ENCODE assay signal across 8 cellular contexts in the genomic region with DNA sequence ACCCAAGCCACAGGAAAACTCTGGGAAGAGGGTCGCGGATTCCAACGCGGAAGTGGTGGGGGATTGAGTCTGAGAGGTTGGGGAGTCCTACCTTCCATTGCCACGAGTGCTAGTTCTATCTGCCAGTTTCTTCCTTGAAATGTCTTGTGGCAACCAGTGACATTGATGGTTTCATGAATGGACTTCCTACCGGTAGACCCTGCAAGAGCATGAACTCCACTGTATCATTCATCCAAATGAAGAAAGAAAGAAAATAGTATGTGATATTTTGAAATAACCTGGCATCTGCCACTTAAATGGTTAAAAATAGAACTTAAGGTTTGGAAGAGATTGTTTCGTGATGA. TPM values are rescaled to one million over a fixed set of nuclear protein-coding genes. Genes with fewer than 3 reads are reported as not detected.
DNase-seq lines count a peak whose midpoint lies in the region; ATAC-seq and TF ChIP-seq lines count a peak whose summit lies in the region.

No MANE protein-coding gene starts in this region.

- H3K4me2 ChIP-seq in OCI-LY7 (ENCODE audit: low read length) = peak overlapping the region; percentile 86
- H3K4me2 ChIP-seq in neural progenitor cell = peak overlapping the region; percentile 97

- peak overlapping the region; percentile 47 for H3K9ac ChIP-seq in neural progenitor cell

- no peaks in the 10 kb centered on the region for H3K36me3 ChIP-seq in OCI-LY7 (ENCODE audit: insufficient read depth, low read length)
- H3K36me3 ChIP-seq in neural progenitor cell = no peaks in the 10 kb centered on the region

- H3K4me3 Mint-ChIP-seq in activated naive CD4-positive, alpha-beta T cell treated with anti-CD3 and anti-CD28 coated beads, Interleukin-2, amount 50 U/mL, for 24 hours = no peak overlapping the region
- no peak overlapping the region for H3K4me3 Mint-ChIP-seq in activated naive CD4-positive, alpha-beta T cell treated with anti-CD3 and anti-CD28 coated beads, Interleukin-2, amount 10 ng/mL, durations not matched to agents 7 days and 5 days
- H3K4me3 Mint-ChIP-seq in neural progenitor cell (no peak overlapping the region), CD14-positive monocyte (no peak overlapping the region)

- no peaks in the 10 kb centered on the region for H3K9me3 ChIP-seq in OCI-LY7 (ENCODE audit: low read length)
- no peaks in the 10 kb centered on the region for H3K9me3 ChIP-seq in neural progenitor cell (ENCODE audit: low read depth)

- BruUV-seq in OCI-LY7 (replicated peaks; lab: Mats Ljungman, UMichigan) = no TSS peak

- peak overlapping the region; percentile 82 for H3K4me3 ChIP-seq in OCI-LY7 (ENCODE audit: low read depth, low read length, poor library complexity, severe bottlenecking)
- peak overlapping the region; percentile 98 for H3K4me3 ChIP-seq in epithelial cell of esophagus (ENCODE audit: low read length)
- H3K4me3 ChIP-seq in neural progenitor cell = peak overlapping the region; percentile 82

- H3K9me3 Mint-ChIP-seq in activated naive CD4-positive, alpha-beta T cell treated with anti-CD3 and anti-CD28 coated beads, Interleukin-2, amount 50 U/mL, for 24 hours = no peaks in the 10 kb centered on the region
- H3K9me3 Mint-ChIP-seq in activated naive CD4-positive, alpha-beta T cell treated with anti-CD3 and anti-CD28 coated beads, Interleukin-2, amount 10 ng/mL, durations not matched to agents 7 days and 5 days = no peaks in the 10 kb centered on the region
- no peaks in the 10 kb centered on the region for H3K9me3 Mint-ChIP-seq in neural progenitor cell
- peaks cover 0 to 2% (median 0%) of the 10 kb centered on the region in 7 donors for H3K9me3 Mint-ChIP-seq in CD14-positive monocyte

- H3K27ac Mint-ChIP-seq in activated naive CD4-positive, alpha-beta T cell treated with anti-CD3 and anti-CD28 coated beads, Interleukin-2, amount 50 U/mL, for 24 hours = peak overlapping the region; percentile 66
- no peak overlapping the region for H3K27ac Mint-ChIP-seq in activated naive CD4-positive, alpha-beta T cell treated with anti-CD3 and anti-CD28 coated beads, Interleukin-2, amount 10 ng/mL, durations not matched to agents 7 days and 5 days
- no peak overlapping the region for H3K27ac Mint-ChIP-seq in neural progenitor cell
- peak overlapping the region in 1 of 7 donors; percentile 68 for H3K27ac Mint-ChIP-seq in CD14-positive monocyte

- H3K79me2 ChIP-seq in OCI-LY7 (ENCODE audit: insufficient read depth, low read depth, low read length) (peaks cover 29% of the 10 kb centered on the region; the same call in 1 of the 2 replicates), neural progenitor cell (ENCODE audit: low read depth) (no peaks in the 10 kb centered on the region)

- no peak for DNase-seq in activated naive CD4-positive, alpha-beta T cell treated with anti-CD3 and anti-CD28 coated beads, Interleukin-2, amount 10 ng/mL, durations not matched to agents 7 days and 5 days
- DNase-seq in OCI-LY7 (ENCODE audit: low spot score) (peak; percentile 61), epithelial cell of esophagus (ENCODE audit: low read depth) (no peak), neural progenitor cell (ENCODE audit: low spot score) (no peak), CD14-positive monocyte (ENCODE audit: low spot score) (no peak), globus pallidus (ENCODE audit: low spot score) (no peak)

- H3K27ac ChIP-seq in OCI-LY7 (ENCODE audit: low read depth, low read length, poor library complexity, severe bottlenecking) (no peak overlapping the region), neural progenitor cell (no peak overlapping the region)

- H3K4me1 ChIP-seq in OCI-LY7 (ENCODE audit: insufficient read depth, low read length, poor library complexity, severe bottlenecking) (peaks cover 17% of the 10 kb centered on the region), neural progenitor cell (no peaks in the 10 kb centered on the region)

- H3K9me2 ChIP-seq in OCI-LY7 (ENCODE audit: insufficient read depth, low read length) = no peaks in the 10 kb centered on the region

- H3F3A ChIP-seq in neural progenitor cell (ENCODE audit: low read depth) = peaks cover 12% of the 10 kb centered on the region

- no peak for TF ChIP-seq CTCF in OCI-LY7 (conservative IDR thresholded peaks at IDR 0.05; ENCODE audit: low read length)
- no peak for TF ChIP-seq CTCF in epithelial cell of esophagus (IDR thresholded peaks at IDR 0.05; ENCODE audit: insufficient read depth, low read depth, low read length, missing control alignments)
- no peak for TF ChIP-seq CTCF in neural progenitor cell (IDR thresholded peaks at IDR 0.05)
- TF ChIP-seq CTCF in CD14-positive monocyte (IDR thresholded peaks at IDR 0.05) = no peak

- POLR2A ChIA-PET in OCI-LY7 (lab: Charles Lee) = interaction anchor here (0.9 to 1.4 kb wide), 3 partner anchors 19 to 49 kb away, joined by 3 to 5 read pairs (median 3); no protein-coding TSS in a partner anchor

- intact Hi-C loops in OCI-LY7 (cut with micrococcal nuclease; ENCODE audit: unreplicated experiment) = loop anchor here (1.0 to 5.0 kb wide), 2 partner anchors 904 to 1341 kb away; partner anchors contain the start of genes MMAA and OTUD4
- intact Hi-C loops in CD14-positive monocyte (cut with micrococcal nuclease) = loop anchor here in 1 of 2 donors (5.0 kb wide), 1 partner anchor 346 kb away; the partner anchor contains the start of gene LSM6

- peak overlapping the region; percentile 94 for H2AFZ ChIP-seq in OCI-LY7 (ENCODE audit: low read length)
- peak overlapping the region; percentile 100 for H2AFZ ChIP-seq in neural progenitor cell (replicated peaks)

- H3K4me1 Mint-ChIP-seq in activated naive CD4-positive, alpha-beta T cell treated with anti-CD3 and anti-CD28 coated beads, Interleukin-2, amount 50 U/mL, for 24 hours = peaks cover 30% of the 10 kb centered on the region
- H3K4me1 Mint-ChIP-seq in activated naive CD4-positive, alpha-beta T cell treated with anti-CD3 and anti-CD28 coated beads, Interleukin-2, amount 10 ng/mL, durations not matched to agents 7 days and 5 days = peaks cover 20% of the 10 kb centered on the region
- peaks cover 5% of the 10 kb centered on the region for H3K4me1 Mint-ChIP-seq in neural progenitor cell
- H3K4me1 Mint-ChIP-seq in CD14-positive monocyte = peaks cover 13% of the 10 kb centered on the region

- peaks cover 35% of the 10 kb centered on the region for H3K27me3 ChIP-seq in neural progenitor cell

- H3K36me3 Mint-ChIP-seq in activated naive CD4-positive, alpha-beta T cell treated with anti-CD3 and anti-CD28 coated beads, Interleukin-2, amount 50 U/mL, for 24 hours = peaks cover 2% of the 10 kb centered on the region
- H3K36me3 Mint-ChIP-seq in activated naive CD4-positive, alpha-beta T cell treated with anti-CD3 and anti-CD28 coated beads, Interleukin-2, amount 10 ng/mL, durations not matched to agents 7 days and 5 days = no peaks in the 10 kb centered on the region
- no peaks in the 10 kb centered on the region for H3K36me3 Mint-ChIP-seq in neural progenitor cell
- H3K36me3 Mint-ChIP-seq in CD14-positive monocyte = no peaks in the 10 kb centered on the region

- ATAC-seq in HG02938 (IDR thresholded peaks at IDR 0.05; ENCODE audit: unreplicated experiment) = peak; percentile 15

- H3K27me3 Mint-ChIP-seq in activated naive CD4-positive, alpha-beta T cell treated with anti-CD3 and anti-CD28 coated beads, Interleukin-2, amount 50 U/mL, for 24 hours = no peaks in the 10 kb centered on the region
- H3K27me3 Mint-ChIP-seq in activated naive CD4-positive, alpha-beta T cell treated with anti-CD3 and anti-CD28 coated beads, Interleukin-2, amount 10 ng/mL, durations not matched to agents 7 days and 5 days = no peaks in the 10 kb centered on the region
- H3K27me3 Mint-ChIP-seq in neural progenitor cell (ENCODE audit: insufficient read depth, low read depth) = no peaks in the 10 kb centered on the region
- peaks cover 0 to 3% (median 0%) of the 10 kb centered on the region in 3 donors for H3K27me3 Mint-ChIP-seq in CD14-positive monocyte (ENCODE audit: low read depth in 3 of 3)

- no peaks in the 10 kb centered on the region for H4K20me1 ChIP-seq in OCI-LY7 (ENCODE audit: insufficient read depth, low read length)
- no peaks in the 10 kb centered on the region for H4K20me1 ChIP-seq in neural progenitor cell (ENCODE audit: low read depth)

- CTCF ChIA-PET in activated naive CD4-positive, alpha-beta T cell treated with anti-CD3 and anti-CD28 coated beads, Interleukin-2, amount 10 ng/mL, durations not matched to agents 7 days and 5 days (lab: Charles Lee) = interaction anchor here (1.1 kb wide), 1 partner anchor 12 kb away, joined by 3 read pairs; no protein-coding TSS in a partner anchor
- CTCF ChIA-PET in OCI-LY7 (lab: Charles Lee; ENCODE audit: unreplicated experiment) = interaction anchor here (0.7 kb wide), 1 partner anchor 254 kb away, joined by 3 read pairs; no protein-coding TSS in a partner anchor

RNA-seq across cellular contexts. Expression of gene SLC10A7, which starts 1.1 kb away (rescaled TPM):
- total RNA-seq in OCI-LY7 (2014; rRNA removed; shearing (Covaris generic)) = 15.3 and 16.8 TPM in 2 replicates
- 18.9 and 22.4 TPM in 2 replicates for total RNA-seq in OCI-LY7 (2022)
- 5.0 and 9.9 TPM in 2 replicates for total RNA-seq in neural progenitor cell (ENCODE audit: low replicate concordance)
- polyA plus RNA-seq in CD14-positive monocyte = 1 to 10 TPM; 6.6 to 8.3 TPM
